ENCODE assay signal across 8 cellular contexts in genomic region chr5:141387557-141388311, GRCh38. TPM values are rescaled to one million over a fixed set of nuclear protein-coding genes. Genes with fewer than 3 reads are reported as not detected.
A peak's percentile ranks its signal among the peaks of the same experiment; 100 is the strongest.
DNase-seq lines count a peak whose midpoint lies in the region; ATAC-seq and TF ChIP-seq lines count a peak whose summit lies in the region.
"Not testable (repeated sequence)": the region's sequence is repeated elsewhere in the genome, so short reads cannot be mapped to it uniquely, and the experiment has no call there.

Gene PCDHGB4, plus strand, starts transcription at chr5:141387698. Its CDS starts 187 bp downstream, at chr5:141387885.

- ATAC-seq in GM21576 (IDR thresholded peaks at IDR 0.05; ENCODE audit: unreplicated experiment), result peak; percentile 76

- H3K36me3 ChIP-seq in HUES48 (ENCODE audit: control insufficient read depth, insufficient read depth, low read length), result not testable (repeated sequence)

- peaks cover 96% of the 10 kb centered on the region for H3K9me3 Mint-ChIP-seq in nephron progenitor cell

- H3K36me3 Mint-ChIP-seq in nephron progenitor cell (ENCODE audit: low read depth), result peaks cover 60% of the 10 kb centered on the region

- H3K4me1 Mint-ChIP-seq in nephron progenitor cell, result not testable (repeated sequence)

- peak; percentile 50 for TF ChIP-seq CTCF in nephron progenitor cell (IDR thresholded peaks at IDR 0.05)

- peak within 1 kb of the TSS; percentile 78 for H3K4me3 Mint-ChIP-seq in nephron progenitor cell

- H3K27me3 ChIP-seq in HUES48 (ENCODE audit: control insufficient read depth, insufficient read depth, low read length), result not testable (repeated sequence)

- not testable (repeated sequence) for H3K27ac ChIP-seq in HUES48 (ENCODE audit: low read depth, low read length); temporal lobe (ENCODE audit: low read depth, low read length)

- H3K4me1 ChIP-seq in HUES48 (ENCODE audit: control insufficient read depth, insufficient read depth, low read length), result not testable (repeated sequence)

- H3K9me3 ChIP-seq in HUES48 (ENCODE audit: control insufficient read depth, insufficient read depth, low read length), result peaks cover 79% of the 10 kb centered on the region

- not testable (repeated sequence) for H3K27ac Mint-ChIP-seq in nephron progenitor cell

- DNase-seq in EH (ENCODE audit: low read depth) (peak; percentile 32), ecto neural progenitor cell (ENCODE audit: low spot score) (peak; percentile 73), nephron progenitor cell (peak; percentile 30)
- DNase-seq in activated CD8-positive, alpha-beta memory T cell treated with anti-CD3 and anti-CD28 coated beads for 24 hours, result peak; percentile 55

- H3K4me3 ChIP-seq in HUES48 (ENCODE audit: low read depth, low read length) (peak within 1 kb of the TSS; percentile 63), iPS-11a (ENCODE audit: low read depth, low read length) (peak within 1 kb of the TSS; percentile 25)

- H3K9ac ChIP-seq in HUES48 (ENCODE audit: low read depth, low read length), result not testable (repeated sequence)

- not testable (repeated sequence) for H3K27me3 Mint-ChIP-seq in nephron progenitor cell (ENCODE audit: low read depth, poor library complexity)

RNA-seq across cellular contexts. Expression of gene PCDHGB4, which starts in this region (rescaled TPM):
- 12.8 TPM for total RNA-seq in temporal lobe
